12 cellular contexts compared by ENCODE assay signal in the genomic region with DNA sequence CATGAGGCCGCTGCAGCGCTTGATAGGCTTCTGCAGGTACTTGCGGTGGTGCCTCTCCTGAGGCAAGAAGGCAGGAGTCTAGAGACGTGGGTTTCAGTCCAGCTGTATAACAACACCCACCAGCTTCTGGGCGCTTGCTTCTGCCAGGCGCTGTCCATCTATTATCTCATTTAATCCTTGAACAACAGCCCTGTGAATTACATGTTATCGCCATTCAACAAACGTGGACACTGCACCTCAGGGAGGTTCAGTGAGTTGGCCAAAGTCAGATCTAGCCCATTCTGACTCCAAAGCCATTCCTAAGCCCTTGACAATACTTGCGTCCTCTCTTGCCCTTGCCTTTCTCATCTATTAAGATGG. TPM values are rescaled to one million over a fixed set of nuclear protein-coding genes. Genes with fewer than 3 reads are reported as not detected.
DNase-seq lines count a peak whose midpoint lies in the region; ATAC-seq, FAIRE-seq and TF ChIP-seq lines count a peak whose summit lies in the region.
"Had no signal": no experiment of that assay in that cellular context is flagged by ENCODE, and none has a peak within 500 bp of the region (broad histone marks: within the 10 kb centered on the region; RNA-seq: fewer than 3 reads in every experiment).

No MANE protein-coding gene starts in this region.

- dilution Hi-C loops in mammary epithelial cell (cut with HindIII; ENCODE audit: low sequenced_read_pairs) = no loop called here

- H3K9me3 Mint-ChIP-seq in activated T-cell treated with anti-CD3 and anti-CD28 coated beads, Interleukin-2, amount 50 U/mL, for 72 hours = no peaks in the 10 kb centered on the region

- H2AFZ ChIP-seq in mammary epithelial cell (ENCODE audit: low read depth, low read length) = peak overlapping the region; percentile 91

- DNase-seq in activated T-cell treated with anti-CD3 and anti-CD28 coated beads, Interleukin-2, amount 50 U/mL, for 72 hours = no peak
- no peak for DNase-seq in activated T-cell treated with anti-CD3 and anti-CD28 coated beads, Interleukin-2, amount 50 U/mL, for 48 hours
- DNase-seq in mammary epithelial cell (no peak), tibial artery (no peak), GM19240 (ENCODE audit: insufficient read length, low spot score) (no peak), KBM-7 (no peak), small intestine (no peak)
- DNase-seq: AML-193, cortex of kidney, NCI-H1436 treated with DMSO at 0.1 percent for 48 hours had no signal

- H3K9me3 ChIP-seq in mammary epithelial cell (replicated peaks; ENCODE audit: insufficient read depth, low read length) (no peaks in the 10 kb centered on the region), mucosa of rectum (ENCODE audit: control insufficient read depth in 2 of 2, low read length in 2 of 2) (no peaks in the 10 kb centered on the region), tibial artery (no peaks in the 10 kb centered on the region), small intestine (ENCODE audit: control insufficient read depth, low read depth) (no peaks in the 10 kb centered on the region)

- 69% methylated on average over 8 of the region's 9 CpGs for WGBS in mammary epithelial cell (ENCODE audit: low coverage, missing lambda C conversion rate)
- WGBS in small intestine, 3 donors = 48 to 52% (median 49%) methylated on average over 7 to 9 of the region's 9 CpGs

- H3K27me3 ChIP-seq in mammary epithelial cell (ENCODE audit: insufficient read depth, low read length) = peaks cover 14% of the 10 kb centered on the region
- peaks cover 19 to 36% of the 10 kb centered on the region in 2 donors for H3K27me3 ChIP-seq in mucosa of rectum (ENCODE audit: control insufficient read depth in 2 of 2, insufficient read depth in 2 of 2, low read length in 2 of 2)
- H3K27me3 ChIP-seq in tibial artery = peaks cover 0 to 8% of the 10 kb centered on the region in 2 donors
- peaks cover 6 to 18% of the 10 kb centered on the region in 2 donors for H3K27me3 ChIP-seq in small intestine (ENCODE audit: control insufficient read depth in 2 of 2, insufficient read depth in 2 of 2, low read length in 2 of 2)

- H3K4me1 ChIP-seq in mammary epithelial cell (ENCODE audit: insufficient read depth, low read length) (peaks cover 11% of the 10 kb centered on the region), mucosa of rectum (ENCODE audit: control insufficient read depth in 2 of 2, insufficient read depth in 2 of 2, low read length in 2 of 2) (peaks cover 0 to 4% of the 10 kb centered on the region in 2 donors), tibial artery (peaks cover 0 to 18% (median 10%) of the 10 kb centered on the region in 4 donors), small intestine (ENCODE audit: control insufficient read depth in 2 of 2, insufficient read depth in 1 of 2, low read depth in 1 of 2, low read length in 1 of 2) (peaks cover 3% of the 10 kb centered on the region in 2 donors)

- H3K4me1 Mint-ChIP-seq in activated T-cell treated with anti-CD3 and anti-CD28 coated beads, Interleukin-2, amount 50 U/mL, for 72 hours (ENCODE audit: low read depth) = peaks cover 14% of the 10 kb centered on the region

- H3K36me3 Mint-ChIP-seq in activated T-cell treated with anti-CD3 and anti-CD28 coated beads, Interleukin-2, amount 50 U/mL, for 72 hours (ENCODE audit: insufficient read depth in 2 of 2) = no peaks in the 10 kb centered on the region

- CTCF ChIA-PET in mammary epithelial cell (lab: Charles Lee; ENCODE audit: low non-redundant PET) = no interaction called here

- H3K4me3 ChIP-seq in mammary epithelial cell (replicated peaks in 1 of 3; ENCODE audit: insufficient read depth in 1 of 3, low read depth in 2 of 3, low read length in 3 of 3) (peak overlapping the region in 1 of 3 experiments; percentile 68), mucosa of rectum (ENCODE audit: low read length in 2 of 2) (peak overlapping the region; percentile 57 to 67), tibial artery (peak overlapping the region; percentile 59 to 70), small intestine (ENCODE audit: low read depth in 1 of 2, low read length in 2 of 2) (peak overlapping the region in 1 of 2 donors; percentile 67)

- no peaks in the 10 kb centered on the region for H3K36me3 ChIP-seq in mammary epithelial cell (ENCODE audit: insufficient read depth, low read length)
- no peaks in the 10 kb centered on the region for H3K36me3 ChIP-seq in mucosa of rectum (ENCODE audit: control insufficient read depth in 2 of 2, insufficient read depth in 2 of 2, low read length in 2 of 2)
- H3K36me3 ChIP-seq in tibial artery = no peaks in the 10 kb centered on the region
- H3K36me3 ChIP-seq in small intestine (ENCODE audit: control insufficient read depth in 2 of 2, insufficient read depth in 2 of 2, low read length in 2 of 2) = no peaks in the 10 kb centered on the region

- intact Hi-C loops in mammary epithelial cell (cut with micrococcal nuclease) = loop anchor here (5.0 kb wide), 1 partner anchor 38 kb away; no protein-coding TSS in a partner anchor
- intact Hi-C loops in tibial artery (cut with DNase I; ENCODE audit: low total_unique reads) = no loop called here

- H3K4me2 ChIP-seq in mammary epithelial cell (ENCODE audit: insufficient read depth, low read depth, low read length) = no peak overlapping the region

- no TSS peak for BruUV-seq in mammary epithelial cell (replicated peaks; lab: Mats Ljungman, UMichigan)

- H4K20me1 ChIP-seq in mammary epithelial cell (ENCODE audit: insufficient read depth, low read length) = no peaks in the 10 kb centered on the region

- no peak overlapping the region for H3K9ac ChIP-seq in mammary epithelial cell (ENCODE audit: insufficient read depth, low read length)
- H3K9ac ChIP-seq in mucosa of rectum (ENCODE audit: low read depth in 1 of 2, low read length in 2 of 2) = no peak overlapping the region

- peak overlapping the region; percentile 75 to 79 for H3K4me3 Mint-ChIP-seq in activated T-cell treated with anti-CD3 and anti-CD28 coated beads, Interleukin-2, amount 50 U/mL, for 72 hours

- no peak overlapping the region for H3K27ac Mint-ChIP-seq in activated T-cell treated with anti-CD3 and anti-CD28 coated beads, Interleukin-2, amount 50 U/mL, for 72 hours

- H3K27ac ChIP-seq in mammary epithelial cell (ENCODE audit: insufficient read depth, low read depth, low read length) (no peak overlapping the region), mucosa of rectum (ENCODE audit: low read depth in 2 of 2, low read length in 2 of 2) (no peak overlapping the region), tibial artery (peak overlapping the region; percentile 57 to 68), small intestine (ENCODE audit: low read depth in 1 of 2, low read length in 1 of 2) (no peak overlapping the region)

- in situ Hi-C loops in mammary epithelial cell (cut with MboI; ENCODE audit: low sequenced_read_pairs in 2 of 2) (loop anchor here in 1 of 2 donors (5.0 kb wide), 1 partner anchor 128 kb away; no protein-coding TSS in a partner anchor), KBM-7 (cut with MboI; ENCODE audit: low pct_unique_long_range_greater_than_20kb, low sequenced_read_pairs) (no loop called here)

- peaks cover 60% of the 10 kb centered on the region for H3K27me3 Mint-ChIP-seq in activated T-cell treated with anti-CD3 and anti-CD28 coated beads, Interleukin-2, amount 50 U/mL, for 72 hours (ENCODE audit: low read depth)

- H3K79me2 ChIP-seq in mammary epithelial cell (ENCODE audit: insufficient read depth, low read length) = no peaks in the 10 kb centered on the region

- no peak for FAIRE-seq in small intestine (lab: Jason Lieb, UNC)

- no peak for TF ChIP-seq CTCF in mammary epithelial cell (conservative IDR thresholded peaks at IDR 0.05 in 1 of 2, IDR thresholded peaks at IDR 0.05 in 1 of 2; ENCODE audit: extremely low read depth in 1 of 2, insufficient read depth in 1 of 2, low read depth in 1 of 2, low read length in 2 of 2)
- no peak for TF ChIP-seq CTCF in tibial artery (IDR thresholded peaks at IDR 0.05)

- no peak for ATAC-seq in activated T-cell treated with anti-CD3 and anti-CD28 coated beads, Interleukin-2, amount 50 U/mL, for 72 hours (replicated peaks in 1 of 2)

RNA-seq across cellular contexts. Expression of gene FAM181B, which starts 0.4 kb away (rescaled TPM):
- not detected for total RNA-seq in activated T-cell treated with anti-CD3 and anti-CD28 coated beads, Interleukin-2, amount 50 U/mL, for 72 hours
- total RNA-seq in mammary epithelial cell = 1 to 10 TPM in 1 of 2 donors, under 1 TPM in 1; 0.21 to 1.0 TPM
- polyA plus RNA-seq in mammary epithelial cell (0.05 TPM), small intestine (under 1 TPM in 2 of 3 donors, not detected in 1; 0.22 to 0.49 TPM)
- not detected for polyA minus RNA-seq in mammary epithelial cell
- total RNA-seq: T-helper 2 cell treated with Interferon-gamma antibody and Interleukin-4, amounts not matched to agents 100 ng/mL and 5 ng/mL, for 36 hours had no signal

Comparison
In these comparisons a context has a peak if more than half of its experiments do, and no peak if none do; other contexts are left out.
1. H3K27ac ChIP-seq: peak in tibial artery (2 of 2); none in mammary epithelial cell (single experiment), mucosa of rectum (0 of 2) and small intestine (0 of 2).